Comparison of ENCODE assay signal across 32 cellular contexts in the genomic region with DNA sequence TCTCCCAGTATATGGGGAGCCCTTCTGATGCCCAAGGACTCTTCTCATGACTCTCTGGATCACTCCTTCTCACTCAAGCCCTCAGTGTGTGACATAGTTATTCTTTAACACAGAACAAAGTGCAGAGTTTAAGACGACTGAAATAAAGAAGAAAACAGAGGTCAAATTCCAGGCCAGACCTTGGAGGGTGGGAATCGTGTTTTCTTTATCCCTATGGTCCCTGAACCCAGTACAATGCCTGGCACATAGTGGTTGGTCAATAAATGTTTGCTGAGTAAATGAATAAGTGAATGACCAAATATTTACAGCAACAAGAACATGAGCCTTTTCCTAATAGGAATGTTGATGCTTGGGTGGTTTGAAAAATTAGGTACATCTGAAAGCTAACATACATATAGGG. TPM values are rescaled to one million over a fixed set of nuclear protein-coding genes. Genes with fewer than 3 reads are reported as not detected.
"Had no signal": no experiment of that assay in that cellular context is flagged by ENCODE, and none has a peak within 500 bp of the region (broad histone marks: within the 10 kb centered on the region; RNA-seq: fewer than 3 reads in every experiment).

No MANE protein-coding gene starts in this region.

- H3K9me3 ChIP-seq: SJCRH30 had no signal

- H3K27ac ChIP-seq: SJCRH30, SK-N-MC, WERI-Rb-1 had no signal

- H3K36me3 ChIP-seq: SJCRH30, WERI-Rb-1 had no signal

- H3K4me1 ChIP-seq: SJCRH30 had no signal

- H3K27me3 ChIP-seq: SJCRH30 had no signal

- H3K4me3 ChIP-seq: SJCRH30, SK-N-MC had no signal

- DNase-seq: activated CD4-positive, alpha-beta memory T cell treated with anti-CD3 and anti-CD28 coated beads, Interleukin-2, amount 10 ng/mL, durations not matched to agents 7 days and 5 days; activated CD4-positive, alpha-beta T cell treated with anti-CD3 and anti-CD28 coated beads for 1 hour; activated CD4-positive, alpha-beta T cell treated with anti-CD3 and anti-CD28 coated beads for 48 hours; activated CD4-positive, CD25-positive, alpha-beta regulatory T cell; activated CD8-positive, alpha-beta memory T cell treated with anti-CD3 and anti-CD28 coated beads for 24 hours; activated CD8-positive, alpha-beta memory T cell treated with anti-CD3 and anti-CD28 coated beads, Interleukin-2, amount 10 ng/mL, durations not matched to agents 7 days and 5 days; activated CD8-positive, alpha-beta memory T cell treated with anti-CD3 and anti-CD28 coated beads, Interleukin-2, amount 50 U/mL, for 48 hours; activated effector memory CD4-positive, alpha-beta T cell treated with Interleukin-2 at 50 U/mL for 16 hours; activated naive CD4-positive, alpha-beta T cell treated with anti-CD3 and anti-CD28 coated beads, Interleukin-2, amount 10 ng/mL, durations not matched to agents 7 days and 5 days; activated naive CD8-positive, alpha-beta T cell treated with anti-CD3 and anti-CD28 coated beads, Interleukin-2, amount 50 U/mL, for 24 hours; activated T-cell treated with anti-CD3 and anti-CD28 coated beads, Interleukin-2, amount 50 U/mL, for 48 hours; anterior cingulate cortex; Karpas-422; NCI-H1105; NCI-H1417 treated with DMSO at 0.1 percent for 48 hours; NCI-H187 treated with DMSO at 0.1 percent for 48 hours; NCI-H2081; NCI-H226; NCI-H446 treated with DMSO at 0.1 percent for 48 hours; NCI-H524; NCI-H69; NCI-H82; SHP77; SJCRH30; T1000; WERI-Rb-1 had no signal

- ATAC-seq: activated CD8-positive, alpha-beta memory T cell treated with anti-CD3 and anti-CD28 coated beads, Interleukin-2, amount 10 ng/mL, durations not matched to agents 7 days and 5 days; activated naive CD8-positive, alpha-beta T cell treated with anti-CD3 and anti-CD28 coated beads, Interleukin-2, amount 50 U/mL, for 24 hours; Panc1 had no signal

RNA-seq across cellular contexts. Expression of gene VSTM5, which starts 28.8 kb away (rescaled TPM):
- total RNA-seq: activated CD4-positive, alpha-beta memory T cell treated with anti-CD3 and anti-CD28 coated beads, Interleukin-2, amount 10 ng/mL, durations not matched to agents 7 days and 5 days; activated CD8-positive, alpha-beta memory T cell treated with anti-CD3 and anti-CD28 coated beads, Interleukin-2, amount 10 ng/mL, durations not matched to agents 7 days and 5 days; MCF 10A; RPMI7951; SJCRH30; T-helper 1 cell treated with Interleukin-12 subunit alpha and Interleukin-12 subunit beta and Interleukin-4 antibody, amounts not matched to agents 30 ng/mL and 1 ng/mL, for 36 hours; T-helper 2 cell treated with Interferon-gamma antibody and Interleukin-4, amounts not matched to agents 100 ng/mL and 5 ng/mL, for 36 hours had no signal
